8 cellular contexts compared by ENCODE assay signal in the genomic region with DNA sequence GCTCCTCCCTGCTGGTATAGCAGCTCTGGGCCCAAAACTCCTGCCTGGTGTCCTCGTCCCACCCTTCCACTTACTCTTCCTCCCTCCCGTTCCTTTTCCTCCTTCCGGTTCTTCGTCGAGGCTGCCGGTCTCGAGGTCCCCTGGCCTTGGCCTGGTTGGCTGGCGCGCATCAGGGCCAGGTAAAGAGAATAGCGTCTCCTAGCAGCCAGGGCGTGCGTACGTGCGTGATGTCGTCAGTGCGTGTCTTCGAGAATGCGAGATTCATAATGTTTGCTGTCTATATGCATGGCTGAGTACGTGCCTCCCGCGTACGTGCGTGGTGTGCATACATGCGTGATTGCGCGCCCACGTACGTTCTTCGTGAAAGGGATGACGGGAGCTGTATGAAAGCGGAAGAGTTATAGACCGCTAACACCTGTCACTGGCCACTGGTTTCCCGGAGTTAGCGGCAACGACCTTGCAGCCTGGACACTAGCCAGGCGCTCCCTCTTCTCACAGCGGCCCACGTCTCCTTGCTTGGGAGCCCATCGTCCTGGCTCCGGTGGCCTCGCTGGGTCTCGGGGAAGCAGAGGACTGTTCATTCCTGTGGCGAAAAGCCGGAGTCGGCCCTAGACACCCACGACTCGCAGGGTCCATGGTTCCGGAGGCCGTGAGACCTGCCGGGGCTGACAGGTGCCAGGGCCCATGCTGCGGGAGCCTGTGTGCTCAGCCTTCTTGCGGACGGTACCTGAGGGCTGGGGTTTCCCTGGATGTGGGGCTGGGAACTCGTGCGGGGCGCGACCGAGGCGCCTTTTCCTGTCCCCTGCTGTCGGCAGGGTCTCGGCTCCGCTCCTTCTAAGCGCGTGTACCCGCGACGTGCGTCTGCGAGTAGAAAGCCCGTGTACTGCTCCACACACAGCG. TPM values are rescaled to one million over a fixed set of nuclear protein-coding genes. Genes with fewer than 3 reads are reported as not detected.
DNase-seq lines count a peak whose midpoint lies in the region; ATAC-seq and TF ChIP-seq lines count a peak whose summit lies in the region.

A gene (plus strand): TSS at position 392 of the 900 bp plus-strand sequence. CDS start 4,619 bp downstream, outside the sequence.

- H3K27me3 ChIP-seq in cardiac muscle cell = no peaks in the 10 kb centered on the region

- peak within 1 kb of the TSS; percentile 93 for H3K4me3 Mint-ChIP-seq in type B pancreatic cell

- DNase-seq in GM12864 (ENCODE audit: low read depth) = peak; percentile 96
- DNase-seq in NCI-H1417 (lab: John Stamatoyannopoulos, UW) = peak; percentile 89 to 97 (median 96)
- peak; percentile 89 to 93 for DNase-seq in SW 1271 (lab: John Stamatoyannopoulos, UW)
- peak; percentile 79 for DNase-seq in activated naive CD8-positive, alpha-beta T cell treated with anti-CD3 and anti-CD28 coated beads, Interleukin-2, amount 50 U/mL, for 16 hours (ENCODE audit: low read depth, low spot score)
- DNase-seq in cardiac muscle cell (ENCODE audit: low read depth in 1 of 2, low spot score in 1 of 2) = peak; percentile 88 to 97
- DNase-seq in pons (ENCODE audit: low spot score) = peak; percentile 87
- peak; percentile 79 for DNase-seq in type B pancreatic cell (ENCODE audit: extremely low spot score, unreplicated experiment)

- H3K4me3 ChIP-seq in GM12864 (ENCODE audit: low read depth, low read length) = peak within 1 kb of the TSS; percentile 75
- H3K4me3 ChIP-seq in cardiac muscle cell = peak within 1 kb of the TSS; percentile 66

- H3K36me3 Mint-ChIP-seq in type B pancreatic cell = no peaks in the 10 kb centered on the region

- H3K27ac Mint-ChIP-seq in type B pancreatic cell = peak within 1 kb of the TSS; percentile 98

- H3K9me3 Mint-ChIP-seq in type B pancreatic cell = no peaks in the 10 kb centered on the region

- no peaks in the 10 kb centered on the region for H3K4me1 Mint-ChIP-seq in type B pancreatic cell (ENCODE audit: unreplicated experiment)

- TF ChIP-seq CTCF in GM12864 (IDR thresholded peaks at IDR 0.05; ENCODE audit: low read depth, low read length, missing control alignments) (no peak), cardiac muscle cell (IDR thresholded peaks at IDR 0.05; ENCODE audit: low read depth, low read length) (no peak), type B pancreatic cell (conservative IDR thresholded peaks at IDR 0.05) (no peak)

- H3K4me1 ChIP-seq in cardiac muscle cell (ENCODE audit: low read depth) = no peaks in the 10 kb centered on the region

- ATAC-seq in HG02759 (IDR thresholded peaks at IDR 0.05; ENCODE audit: unreplicated experiment) = peak; percentile 77

- H3K36me3 ChIP-seq in cardiac muscle cell = no peaks in the 10 kb centered on the region

- H3K27ac ChIP-seq in cardiac muscle cell = peak within 1 kb of the TSS; percentile 92

- H3K27me3 Mint-ChIP-seq in type B pancreatic cell = no peaks in the 10 kb centered on the region

- no peaks in the 10 kb centered on the region for H3K9me3 ChIP-seq in cardiac muscle cell (ENCODE audit: low read depth)

RNA-seq across cellular contexts. Expression of the gene that starts here (rescaled TPM):
- 15.1 and 21.5 TPM in 2 replicates for total RNA-seq in cardiac muscle cell
- polyA plus RNA-seq in cardiac muscle cell = 14.2 and 18.8 TPM in 2 replicates
- 20.7 and 30.5 TPM in 2 replicates for total RNA-seq in type B pancreatic cell (ENCODE audit: low replicate concordance)

Comparison
In these comparisons a context has a peak if more than half of its experiments do, and no peak if none do; other contexts are left out.
1. Peak in every context shown above with its lines: DNase-seq, ATAC-seq, H3K4me3 ChIP-seq and H3K27ac ChIP-seq.